Comparison of ENCODE assay signal across 8 cellular contexts in the genomic region with DNA sequence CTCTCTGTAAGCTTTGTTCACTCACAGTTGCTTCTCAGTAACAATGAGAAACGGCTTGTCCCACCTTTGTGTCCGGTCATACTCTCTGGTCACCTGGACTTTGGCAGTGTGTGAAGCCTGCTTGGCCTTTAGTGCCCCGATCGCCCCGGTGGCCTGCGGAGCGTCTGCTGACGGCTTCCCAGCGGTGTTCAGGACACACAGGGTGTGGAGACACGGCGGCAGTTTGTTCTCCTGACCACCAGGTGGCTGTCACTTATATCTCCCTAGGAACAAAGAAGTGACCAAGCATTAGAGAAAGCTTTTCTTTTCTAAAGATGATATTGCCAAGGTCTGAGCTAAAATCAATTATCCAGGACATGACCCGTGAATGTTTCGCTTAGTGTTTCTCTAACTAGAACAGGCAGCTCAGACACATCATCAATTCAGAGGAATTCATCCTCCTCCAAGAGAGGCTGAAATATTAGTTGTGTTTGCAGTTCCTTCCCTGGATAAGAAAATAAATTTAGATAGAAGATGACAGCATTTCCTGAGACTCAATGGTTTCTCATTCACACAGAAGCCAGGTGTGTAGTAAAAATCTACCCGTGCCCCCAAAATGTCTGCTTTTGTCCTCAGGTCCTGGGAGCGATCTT.
A peak's percentile ranks its signal among the peaks of the same experiment; 100 is the strongest.
DNase-seq lines count a peak whose midpoint lies in the region; ATAC-seq, FAIRE-seq and TF ChIP-seq lines count a peak whose summit lies in the region.
"Had no signal": no experiment of that assay in that cellular context is flagged by ENCODE, and none has a peak within 500 bp of the region (broad histone marks: within the 10 kb centered on the region; RNA-seq: fewer than 3 reads in every experiment).

No MANE protein-coding gene starts in this region.

- FAIRE-seq in bronchial epithelial cell (lab: Jason Lieb, UNC), result no peak

- ATAC-seq in GM18868 (IDR thresholded peaks at IDR 0.05; ENCODE audit: unreplicated experiment) (peak; percentile 49), sciatic nerve (no peak)

- H3K9ac ChIP-seq in KMS-11 (no peak overlapping the region), neural progenitor cell (no peak overlapping the region)

- no peaks in the 10 kb centered on the region for H3K27me3 ChIP-seq in KMS-11 (ENCODE audit: insufficient read depth, low read depth)
- H3K27me3 ChIP-seq in bronchial epithelial cell (ENCODE audit: control insufficient read depth, insufficient read depth, low read length), result no peaks in the 10 kb centered on the region
- no peaks in the 10 kb centered on the region for H3K27me3 ChIP-seq in neural progenitor cell

- H3K4me1 Mint-ChIP-seq in neural progenitor cell, result peaks cover 15% of the 10 kb centered on the region

- H3K9me3 Mint-ChIP-seq in neural progenitor cell, result peaks cover 31% of the 10 kb centered on the region

- H2AFZ ChIP-seq in KMS-11 (ENCODE audit: low read depth) (no peak overlapping the region), neural progenitor cell (replicated peaks) (peak overlapping the region; percentile 65)

- no peaks in the 10 kb centered on the region for H3K9me3 ChIP-seq in neural progenitor cell (ENCODE audit: low read depth)

- H3K27me3 Mint-ChIP-seq in neural progenitor cell (ENCODE audit: insufficient read depth, low read depth), result peaks cover 10% of the 10 kb centered on the region

- H3K4me2 ChIP-seq in KMS-11, result no peak overlapping the region
- no peak overlapping the region for H3K4me2 ChIP-seq in neural progenitor cell

- peaks cover 7% of the 10 kb centered on the region for H3K36me3 Mint-ChIP-seq in neural progenitor cell

- no peaks in the 10 kb centered on the region for H3K79me2 ChIP-seq in KMS-11 (ENCODE audit: insufficient read depth, low read depth)
- H3K79me2 ChIP-seq in neural progenitor cell (ENCODE audit: low read depth), result no peaks in the 10 kb centered on the region

- no peak for DNase-seq in bronchial epithelial cell (ENCODE audit: low read depth)
- peak; percentile 75 for DNase-seq in neural progenitor cell (ENCODE audit: low spot score)
- no peak for DNase-seq in UCSD-AML1 (lab: John Stamatoyannopoulos, UW; ENCODE audit: unreplicated experiment)
- no peak for DNase-seq in sciatic nerve (ENCODE audit: low spot score)
- no peak for DNase-seq in NCI-H69 (lab: John Stamatoyannopoulos, UW)
- DNase-seq: NCI-H1417 treated with DMSO at 0.1 percent for 48 hours had no signal

- TF ChIP-seq CTCF in KMS-11 (conservative IDR thresholded peaks at IDR 0.05; ENCODE audit: low read depth, low read length) (peak; percentile 42; the same call in 1 of the 2 replicates), bronchial epithelial cell (IDR thresholded peaks at IDR 0.05; ENCODE audit: insufficient read depth, low read length, severe bottlenecking) (peak; percentile 25), neural progenitor cell (IDR thresholded peaks at IDR 0.05) (peak; percentile 63)

- intact Hi-C loops in sciatic nerve (cut with DNase I), result no loop called here

- H3K36me3 ChIP-seq in KMS-11 (ENCODE audit: insufficient read depth) (no peaks in the 10 kb centered on the region), bronchial epithelial cell (ENCODE audit: control insufficient read depth, insufficient read depth, low read length) (no peaks in the 10 kb centered on the region), neural progenitor cell (peaks cover 2% of the 10 kb centered on the region)

- H3K27ac ChIP-seq in KMS-11 (no peak overlapping the region), neural progenitor cell (no peak overlapping the region)

- peak overlapping the region; percentile 69 for H3K27ac Mint-ChIP-seq in neural progenitor cell

- H3K4me3 Mint-ChIP-seq in neural progenitor cell, result no peak overlapping the region

- no peaks in the 10 kb centered on the region for H3F3A ChIP-seq in neural progenitor cell (ENCODE audit: low read depth)

- H4K20me1 ChIP-seq in KMS-11 (ENCODE audit: insufficient read depth) (no peaks in the 10 kb centered on the region), neural progenitor cell (ENCODE audit: low read depth) (no peaks in the 10 kb centered on the region)

- H3K4me3 ChIP-seq in KMS-11 (IDR thresholded peaks at IDR 0.05; ENCODE audit: insufficient read depth, low read depth, low read length) (no peak overlapping the region), bronchial epithelial cell (ENCODE audit: low read depth, low read length) (no peak overlapping the region), neural progenitor cell (no peak overlapping the region)

- no peaks in the 10 kb centered on the region for H3K4me1 ChIP-seq in KMS-11 (ENCODE audit: low read depth, poor library complexity, severe bottlenecking)
- H3K4me1 ChIP-seq in neural progenitor cell, result no peaks in the 10 kb centered on the region
